In the genomic region with DNA sequence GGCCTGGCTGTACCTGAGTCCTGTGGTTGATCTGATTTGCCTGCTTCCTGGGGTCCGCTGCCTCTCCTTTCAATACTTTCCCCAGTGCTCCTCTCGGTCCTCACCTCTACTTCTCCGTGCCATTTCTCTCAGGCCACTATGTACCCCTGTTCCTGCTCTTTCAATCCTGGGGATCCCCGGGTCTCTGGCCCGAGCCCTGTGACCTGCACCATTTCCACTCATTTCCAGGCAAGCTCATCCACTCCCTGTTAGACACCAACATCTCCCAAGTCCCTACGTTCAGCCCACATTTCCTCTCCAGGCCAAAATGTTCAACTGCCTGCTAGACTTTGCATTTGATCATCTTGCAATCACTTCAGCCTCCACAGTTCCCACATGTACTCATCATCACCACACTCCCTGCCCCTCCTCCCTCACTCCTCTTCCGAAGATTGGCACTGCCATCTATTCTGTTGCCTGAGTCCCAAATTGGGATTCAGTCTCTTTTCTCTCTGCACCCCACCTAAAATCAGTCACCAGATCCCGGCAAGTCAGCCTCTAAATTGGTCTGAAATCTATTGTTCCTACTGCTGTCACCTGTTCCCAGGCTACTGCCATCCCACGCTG, we compare ENCODE assay signal across 26 cellular contexts. TPM values are rescaled to one million over a fixed set of nuclear protein-coding genes. Genes with fewer than 3 reads are reported as not detected.
DNase-seq lines count a peak whose midpoint lies in the region; ATAC-seq, FAIRE-seq and TF ChIP-seq lines count a peak whose summit lies in the region.
"Had no signal": no experiment of that assay in that cellular context is flagged by ENCODE, and none has a peak within 500 bp of the region (broad histone marks: within the 10 kb centered on the region; RNA-seq: fewer than 3 reads in every experiment).

No MANE protein-coding gene starts in this region.

- POLR2A ChIA-PET in activated CD4-positive, alpha-beta T cell treated with anti-CD3 and anti-CD28 coated beads, Interleukin-2, amount 10 ng/mL, durations not matched to agents 7 days and 5 days (lab: Charles Lee), result no interaction called here
- POLR2A ChIA-PET in AG04450 (lab: Yijun Ruan, JAX), result no interaction called here
- POLR2A ChIA-PET in naive thymus-derived CD4-positive, alpha-beta T cell (lab: Charles Lee), result no interaction called here

- H3K79me2 ChIP-seq in osteoblast (ENCODE audit: insufficient read depth, low read length), result no peaks in the 10 kb centered on the region

- H3K9ac ChIP-seq in endodermal cell (ENCODE audit: extremely low read depth, low read length, poor library complexity, severe bottlenecking), result no peak overlapping the region

- FAIRE-seq in urothelium cell line (lab: Jason Lieb, UNC), result no peak
- FAIRE-seq: GM12892 had no signal

- intact Hi-C loops in naive thymus-derived CD4-positive, alpha-beta T cell (cut with micrococcal nuclease), result no loop called here

- H3K9me3 ChIP-seq in AG04450 (ENCODE audit: control insufficient read depth, insufficient read depth, low read length) (no peaks in the 10 kb centered on the region), endodermal cell (ENCODE audit: control insufficient read depth, low read length) (no peaks in the 10 kb centered on the region), osteoblast (ENCODE audit: low read depth, low read length) (no peaks in the 10 kb centered on the region)
- H3K9me3 ChIP-seq in naive thymus-derived CD4-positive, alpha-beta T cell (ENCODE audit: control insufficient read depth in 2 of 3, low read length in 3 of 3), result no peaks in the 10 kb centered on the region
- H3K9me3 ChIP-seq: MG63 had no signal

- CTCF ChIA-PET in activated CD4-positive, alpha-beta T cell treated with anti-CD3 and anti-CD28 coated beads, Interleukin-2, amount 10 ng/mL, durations not matched to agents 7 days and 5 days (lab: Charles Lee), result no interaction called here
- CTCF ChIA-PET in AG04450 (lab: Charles Lee), result no interaction called here
- CTCF ChIA-PET in naive thymus-derived CD4-positive, alpha-beta T cell (lab: Charles Lee), result no interaction called here

- H2AFZ ChIP-seq in osteoblast (ENCODE audit: low read length), result no peak overlapping the region
- H2AFZ ChIP-seq: GM23338 had no signal

- no peak overlapping the region for H3K4me3 Mint-ChIP-seq in activated CD4-positive, alpha-beta T cell treated with anti-CD3 and anti-CD28 coated beads, Interleukin-2, amount 10 ng/mL, durations not matched to agents 7 days and 5 days
- H3K4me3 Mint-ChIP-seq in endodermal cell, result no peak overlapping the region
- no peak overlapping the region for H3K4me3 Mint-ChIP-seq in naive thymus-derived CD4-positive, alpha-beta T cell
- H3K4me3 Mint-ChIP-seq: GM23338, H9, HFFc6 had no signal

- H3K36me3 ChIP-seq in endodermal cell (ENCODE audit: control insufficient read depth, insufficient read depth, low read length), result no peaks in the 10 kb centered on the region
- no peaks in the 10 kb centered on the region for H3K36me3 ChIP-seq in osteoblast (ENCODE audit: insufficient read depth, low read length)
- H3K36me3 ChIP-seq in naive thymus-derived CD4-positive, alpha-beta T cell (ENCODE audit: control insufficient read depth in 2 of 3, insufficient read depth in 3 of 3, low read length in 3 of 3), result no peaks in the 10 kb centered on the region
- H3K36me3 ChIP-seq: MG63, SJSA1 had no signal

- H3K4me1 Mint-ChIP-seq in activated CD4-positive, alpha-beta T cell treated with anti-CD3 and anti-CD28 coated beads, Interleukin-2, amount 10 ng/mL, durations not matched to agents 7 days and 5 days, result no peaks in the 10 kb centered on the region
- peaks cover 23% of the 10 kb centered on the region for H3K4me1 Mint-ChIP-seq in endodermal cell
- peaks cover 0 to 6% (median 3%) of the 10 kb centered on the region in 7 donors for H3K4me1 Mint-ChIP-seq in naive thymus-derived CD4-positive, alpha-beta T cell

- H3K27ac ChIP-seq in AG04450 (ENCODE audit: low read depth, low read length), result peak overlapping the region; percentile 11
- no peak overlapping the region for H3K27ac ChIP-seq in endodermal cell (ENCODE audit: low read depth, low read length)
- no peak overlapping the region for H3K27ac ChIP-seq in osteoblast (ENCODE audit: low read depth, low read length)
- no peak overlapping the region for H3K27ac ChIP-seq in naive thymus-derived CD4-positive, alpha-beta T cell (ENCODE audit: low read depth, low read length)
- H3K27ac ChIP-seq: SJSA1 had no signal

- no peak for TF ChIP-seq CTCF in AG04450 (IDR thresholded peaks at IDR 0.05; ENCODE audit: low read depth, low read length)
- TF ChIP-seq CTCF in endodermal cell (conservative IDR thresholded peaks at IDR 0.05), result no peak
- no peak for TF ChIP-seq CTCF in osteoblast (IDR thresholded peaks at IDR 0.05; ENCODE audit: extremely low read depth, low read depth, low read length)

- H3K4me1 ChIP-seq in endodermal cell (ENCODE audit: control insufficient read depth, insufficient read depth, low read length) (no peaks in the 10 kb centered on the region), osteoblast (ENCODE audit: insufficient read depth, low read length) (peaks cover 2% of the 10 kb centered on the region)
- no peaks in the 10 kb centered on the region for H3K4me1 ChIP-seq in naive thymus-derived CD4-positive, alpha-beta T cell (ENCODE audit: control insufficient read depth in 2 of 2, insufficient read depth in 2 of 2, low read length in 2 of 2)
- H3K4me1 ChIP-seq: SJSA1 had no signal

- H3K27ac Mint-ChIP-seq in activated CD4-positive, alpha-beta T cell treated with anti-CD3 and anti-CD28 coated beads, Interleukin-2, amount 10 ng/mL, durations not matched to agents 7 days and 5 days, result peak overlapping the region; percentile 16
- no peak overlapping the region for H3K27ac Mint-ChIP-seq in endodermal cell
- H3K27ac Mint-ChIP-seq in naive thymus-derived CD4-positive, alpha-beta T cell, result peak overlapping the region in 1 of 9 donors; percentile 13
- H3K27ac Mint-ChIP-seq: GM23338, H9, HFFc6 had no signal

- DNase-seq in activated CD4-positive, alpha-beta T cell treated with anti-CD3 and anti-CD28 coated beads, Interleukin-2, amount 10 ng/mL, durations not matched to agents 7 days and 5 days, result no peak
- DNase-seq in activated CD4-positive, alpha-beta T cell treated with anti-CD3 and anti-CD28 coated beads for 48 hours, result no peak
- no peak for DNase-seq in AG04450 (ENCODE audit: low read depth, low spot score)
- peak; percentile 26 for DNase-seq in endodermal cell
- DNase-seq in osteoblast (ENCODE audit: insufficient read length, low spot score, missing footprints), result peak; percentile 6
- DNase-seq in naive thymus-derived CD4-positive, alpha-beta T cell, result no peak
- no peak for DNase-seq in DMS53 (lab: John Stamatoyannopoulos, UW)
- DNase-seq in urothelium cell line (ENCODE audit: low spot score), result no peak
- DNase-seq: 8988T; ACHN; Calu3; DND-41; H9; HFFc6; KG1; MG63; NCI-H2029 treated with DMSO at 0.1 percent for 48 hours; NCI-H446 treated with DMSO at 0.1 percent for 48 hours; NCI-H526; NCI-H82; NK-92 treated with Interleukin-12 subunit alpha and Interleukin-12 subunit beta, amount 100 ng/mL, for 24 hours; PC-3; Right ventricle myocardium superior had no signal

- H4K20me1 ChIP-seq in osteoblast (ENCODE audit: insufficient read depth, low read length), result no peaks in the 10 kb centered on the region

- H3K27me3 ChIP-seq in AG04450 (ENCODE audit: control insufficient read depth, insufficient read depth, low read length) (peaks cover 26% of the 10 kb centered on the region), endodermal cell (ENCODE audit: control insufficient read depth, insufficient read depth, low read length, poor library complexity, severe bottlenecking) (no peaks in the 10 kb centered on the region), osteoblast (ENCODE audit: insufficient read depth, low read length) (peaks cover 8% of the 10 kb centered on the region)
- H3K27me3 ChIP-seq in naive thymus-derived CD4-positive, alpha-beta T cell (ENCODE audit: control insufficient read depth in 2 of 2, insufficient read depth in 2 of 2, low read length in 2 of 2), result no peaks in the 10 kb centered on the region
- H3K27me3 ChIP-seq: MG63, SJSA1 had no signal

- no peaks in the 10 kb centered on the region for H3K9me3 Mint-ChIP-seq in activated CD4-positive, alpha-beta T cell treated with anti-CD3 and anti-CD28 coated beads, Interleukin-2, amount 10 ng/mL, durations not matched to agents 7 days and 5 days
- H3K9me3 Mint-ChIP-seq in endodermal cell, result no peaks in the 10 kb centered on the region
- peaks cover 0 to 1% (median 0%) of the 10 kb centered on the region in 11 donors for H3K9me3 Mint-ChIP-seq in naive thymus-derived CD4-positive, alpha-beta T cell
- H3K9me3 Mint-ChIP-seq: GM23338, H9, HFFc6 had no signal

- no peak for ATAC-seq in naive thymus-derived CD4-positive, alpha-beta T cell
- ATAC-seq: GM23338, PC-3 had no signal

- no peaks in the 10 kb centered on the region for H3K36me3 Mint-ChIP-seq in activated CD4-positive, alpha-beta T cell treated with anti-CD3 and anti-CD28 coated beads, Interleukin-2, amount 10 ng/mL, durations not matched to agents 7 days and 5 days (ENCODE audit: low read depth)
- H3K36me3 Mint-ChIP-seq in endodermal cell (ENCODE audit: low read depth), result no peaks in the 10 kb centered on the region
- peaks cover 0 to 1% (median 0%) of the 10 kb centered on the region in 5 donors for H3K36me3 Mint-ChIP-seq in naive thymus-derived CD4-positive, alpha-beta T cell

- H3K4me3 ChIP-seq in AG04450 (ENCODE audit: low read depth, low read length), result no peak overlapping the region
- no peak overlapping the region for H3K4me3 ChIP-seq in endodermal cell (ENCODE audit: low read length)
- no peak overlapping the region for H3K4me3 ChIP-seq in osteoblast (ENCODE audit: insufficient read depth, low read length)
- no peak overlapping the region for H3K4me3 ChIP-seq in naive thymus-derived CD4-positive, alpha-beta T cell (ENCODE audit: low read length)
- H3K4me3 ChIP-seq: GM23338, MG63, SJSA1 had no signal

- no peak overlapping the region for H3K4me2 ChIP-seq in osteoblast (ENCODE audit: insufficient read depth, low read length)
- H3K4me2 ChIP-seq: GM23338 had no signal

- peaks cover 6% of the 10 kb centered on the region for H3K27me3 Mint-ChIP-seq in activated CD4-positive, alpha-beta T cell treated with anti-CD3 and anti-CD28 coated beads, Interleukin-2, amount 10 ng/mL, durations not matched to agents 7 days and 5 days
- peaks cover 15% of the 10 kb centered on the region for H3K27me3 Mint-ChIP-seq in endodermal cell (ENCODE audit: insufficient read depth)
- peaks cover 0 to 12% (median 8%) of the 10 kb centered on the region in 5 donors for H3K27me3 Mint-ChIP-seq in naive thymus-derived CD4-positive, alpha-beta T cell

- WGBS in endodermal cell (ENCODE audit: insufficient coverage in 1 of 2, insufficient read length in 1 of 2), 2 experiments, result 92 to 93% methylated on average over 8 to 9 of the region's 9 CpGs

RNA-seq across cellular contexts. Expression of gene ZMIZ1, which starts 34.4 kb away (rescaled TPM):
- total RNA-seq in activated CD4-positive, alpha-beta T cell treated with anti-CD3 and anti-CD28 coated beads, Interleukin-2, amount 10 ng/mL, durations not matched to agents 7 days and 5 days, result 10 to 100 TPM; 27.8 to 31.5 TPM
- polyA plus RNA-seq in AG04450 (2011; rRNA removed), result 7.6 and 12.8 TPM in 2 replicates
- 16.5 and 21.3 TPM in 2 replicates for polyA minus RNA-seq in AG04450 (2011; rRNA and poly(A)+ RNA removed)
- total RNA-seq in endodermal cell (10 to 100 TPM; 65.3 to 67.5 TPM), osteoblast (40.9 and 50.4 TPM in 2 replicates)
- 77.5 TPM for polyA plus RNA-seq in endodermal cell (2013, experiment 1 of 2)
- 68.6 TPM for polyA plus RNA-seq in endodermal cell (2013, experiment 2 of 2)
- total RNA-seq in naive thymus-derived CD4-positive, alpha-beta T cell, result 10 to 100 TPM; 13.5 to 57.2 (median 24.5) TPM
- polyA plus RNA-seq in naive thymus-derived CD4-positive, alpha-beta T cell, result 1 to 10 TPM; 1.8 to 4.2 TPM

Comparison
In these comparisons a context has a peak if more than half of its experiments do, and no peak if none do; other contexts are left out.
1. DNase-seq: peak in endodermal cell (single experiment) and osteoblast (single experiment); none in activated CD4-positive, alpha-beta T cell treated with anti-CD3 and anti-CD28 coated beads, Interleukin-2, amount 10 ng/mL, durations not matched to agents 7 days and 5 days (single experiment), activated CD4-positive, alpha-beta T cell treated with anti-CD3 and anti-CD28 coated beads for 48 hours (single experiment), AG04450 (single experiment), naive thymus-derived CD4-positive, alpha-beta T cell (0 of 9), DMS53 (single experiment) and urothelium cell line (single experiment).